In genomic region chr20:58389324-58389967, GRCh38 we compare ENCODE assay signal across 8 cellular contexts. TPM values are rescaled to one million over a fixed set of nuclear protein-coding genes. Genes with fewer than 3 reads are reported as not detected.
A peak's percentile ranks its signal among the peaks of the same experiment; 100 is the strongest.
DNase-seq lines count a peak whose midpoint lies in the region; ATAC-seq and TF ChIP-seq lines count a peak whose summit lies in the region.

No MANE protein-coding gene starts in this region.

- WGBS in tibial nerve, 2 donors, result 0 to 1% methylated on average over 21 to 29 of the region's 56 CpGs

- H3K4me3 ChIP-seq in mucosa of stomach (ENCODE audit: low read length) (peak overlapping the region; percentile 82), tibial nerve (peak overlapping the region; percentile 77 to 97 (median 87))

- H3K4me1 Mint-ChIP-seq in T-cell (peaks cover 46 to 58% (median 49%) of the 10 kb centered on the region in 3 donors), endothelial cell (ENCODE audit: unreplicated experiment) (peaks cover 19% of the 10 kb centered on the region)

- H3K27me3 Mint-ChIP-seq in T-cell (peaks cover 0 to under 1% of the 10 kb centered on the region in 2 donors), endothelial cell (ENCODE audit: unreplicated experiment) (peaks cover 4% of the 10 kb centered on the region)

- peak overlapping the region; percentile 90 for H3K9ac ChIP-seq in mucosa of stomach (ENCODE audit: low read length)

- peaks cover 21% of the 10 kb centered on the region for H3K36me3 Mint-ChIP-seq in T-cell
- H3K36me3 Mint-ChIP-seq in endothelial cell (ENCODE audit: low read depth, unreplicated experiment), result peaks cover 7% of the 10 kb centered on the region

- H3K27ac Mint-ChIP-seq in T-cell (peak overlapping the region; percentile 92 to 93), endothelial cell (ENCODE audit: unreplicated experiment) (peak overlapping the region; percentile 90)

- H3K9me3 ChIP-seq in mucosa of stomach (ENCODE audit: control insufficient read depth, low read length) (no peaks in the 10 kb centered on the region), tibial nerve (peaks cover 0 to 5% (median 0%) of the 10 kb centered on the region in 4 donors)

- H3K4me3 Mint-ChIP-seq in T-cell (peak overlapping the region; percentile 82 to 94 (median 91)), endothelial cell (ENCODE audit: unreplicated experiment) (peak overlapping the region; percentile 95)

- DNase-seq in D341Med (ENCODE audit: low spot score) (peak; percentile 73), T-cell (peak in 12 of 34 experiments; percentile 3 to 43 (median 22)), endothelial cell (ENCODE audit: low spot score) (peak; percentile 41), tibial nerve (ENCODE audit: low spot score in 2 of 2) (peak in 1 of 2 donors; percentile 8), SKM-1 (lab: John Stamatoyannopoulos, UW; ENCODE audit: unreplicated experiment) (no peak)

- H3K27ac ChIP-seq in tibial nerve, result peak overlapping the region; percentile 85 to 97 (median 96)

- TF ChIP-seq CTCF in endothelial cell (IDR thresholded peaks at IDR 0.05; ENCODE audit: unreplicated experiment), result no peak
- TF ChIP-seq CTCF in tibial nerve (IDR thresholded peaks at IDR 0.05), result no peak

- no peak for TF ChIP-seq POLR2A in tibial nerve (IDR thresholded peaks at IDR 0.05)

- TF ChIP-seq EP300 in tibial nerve (IDR thresholded peaks at IDR 0.05), result no peak

- H3K27me3 ChIP-seq in mucosa of stomach (ENCODE audit: control insufficient read depth, insufficient read depth, low read length) (no peaks in the 10 kb centered on the region), tibial nerve (no peaks in the 10 kb centered on the region)

- POLR2A ChIA-PET in T-cell (lab: Charles Lee), result interaction anchor here (0.6 to 1.6 kb wide), 12 partner anchors 19 to 1996 kb away, joined by 3 to 22 read pairs (median 4); partner anchors contain the start of genes RAB22A (in 1 of the 2) and ZNF831 (in 1 of the 2)

- ATAC-seq in GM19351 (IDR thresholded peaks at IDR 0.05; ENCODE audit: unreplicated experiment) (peak; percentile 34), HG03354 (IDR thresholded peaks at IDR 0.05; ENCODE audit: poor library complexity, severe bottlenecking, unreplicated experiment) (peak; percentile 44), T-cell (replicated peaks in 1 of 4) (peak; percentile 41 to 45 (median 43))

- H3K4me1 ChIP-seq in mucosa of stomach (ENCODE audit: control insufficient read depth, insufficient read depth, low read length) (peaks cover 14% of the 10 kb centered on the region), tibial nerve (peaks cover 0 to 47% (median 18%) of the 10 kb centered on the region in 4 donors)

- no peaks in the 10 kb centered on the region for H3K9me3 Mint-ChIP-seq in T-cell
- no peaks in the 10 kb centered on the region for H3K9me3 Mint-ChIP-seq in endothelial cell (ENCODE audit: unreplicated experiment)

- CTCF ChIA-PET in T-cell (lab: Charles Lee), result interaction anchor here in 1 of 2 donors (0.8 to 1.5 kb wide), 7 partner anchors 18 to 262 kb away, joined by 3 to 5 read pairs (median 3); partner anchors contain the start of gene STX16

- H3K36me3 ChIP-seq in mucosa of stomach (ENCODE audit: control insufficient read depth, insufficient read depth, low read length) (no peaks in the 10 kb centered on the region), tibial nerve (no peaks in the 10 kb centered on the region)

RNA-seq across cellular contexts. Expression of gene VAPB, which starts 0.4 kb away (rescaled TPM):
- 10 to 100 TPM; 26.4 to 35.0 (median 30.8) TPM for total RNA-seq in T-cell
- 55.5 TPM for total RNA-seq in endothelial cell (ENCODE audit: unreplicated experiment)
- total RNA-seq in tibial nerve, result 10 to 100 TPM; 20.4 to 28.0 (median 23.6) TPM
